In genomic region chr11:47765086-47765485, GRCh38 we compare ENCODE assay signal across 10 cellular contexts. TPM values are rescaled to one million over a fixed set of nuclear protein-coding genes. Genes with fewer than 3 reads are reported as not detected.
DNase-seq lines count a peak whose midpoint lies in the region; ATAC-seq and TF ChIP-seq lines count a peak whose summit lies in the region.
"Had no signal": no experiment of that assay in that cellular context is flagged by ENCODE, and none has a peak within 500 bp of the region (broad histone marks: within the 10 kb centered on the region; RNA-seq: fewer than 3 reads in every experiment).

No MANE protein-coding gene starts in this region.

- peaks cover 8% of the 10 kb centered on the region for H3K4me1 ChIP-seq in iPS-15b (ENCODE audit: control insufficient read depth, insufficient read depth, low read length)
- H3K4me1 ChIP-seq in vagina: peaks cover 44% of the 10 kb centered on the region

- TF ChIP-seq CTCF in vagina (IDR thresholded peaks at IDR 0.05): no peak

- no peak for DNase-seq in stimulated activated naive CD8-positive, alpha-beta T cell treated with anti-CD3 and anti-CD28 coated beads, Interleukin-15, Interleukin-2, amounts not matched to agents 100 U/mL and 50 U/mL, for 24 hours
- DNase-seq in activated T-helper 2 cell treated with anti-CD3 and anti-CD28 coated beads, Interferon-gamma antibody, Interleukin-2, Interleukin-4, amounts not matched to agents 10 μg/mL and 5 μg/mL and 100 μg/mL, durations not matched to agents 14 hours and 24 hours and 36 hours (ENCODE audit: low spot score): no peak
- DNase-seq in vagina (ENCODE audit: extremely low spot score in 2 of 2): no peak
- DNase-seq: stimulated activated CD4-positive, alpha-beta T cell treated with anti-CD3 and anti-CD28 coated beads, Interleukin-1b, Interleukin-23, amount 100 ng/mL, for 48 hours had no signal

- H3K27ac Mint-ChIP-seq in stimulated activated naive CD8-positive, alpha-beta T cell treated with anti-CD3 and anti-CD28 coated beads, Interleukin-15, Interleukin-2, amounts not matched to agents 100 ng/mL and 50 ng/mL, for 24 hours: peak overlapping the region; percentile 99
- H3K27ac Mint-ChIP-seq in activated T-helper 2 cell treated with anti-CD3 and anti-CD28 coated beads, Interferon-gamma antibody, Interleukin-2, Interleukin-4, amounts not matched to agents 10 μg/mL and 5 μg/mL and 100 μg/mL, durations not matched to agents 14 hours and 24 hours and 36 hours: peak overlapping the region; percentile 99

- H3K4me3 ChIP-seq in iPS-15b (ENCODE audit: low read depth, low read length) (peak overlapping the region; percentile 87), vagina (no peak overlapping the region)

- H3K9me3 ChIP-seq in iPS-15b (ENCODE audit: control insufficient read depth, insufficient read depth, low read length) (no peaks in the 10 kb centered on the region), vagina (no peaks in the 10 kb centered on the region)

- ATAC-seq in stimulated activated naive CD8-positive, alpha-beta T cell treated with anti-CD3 and anti-CD28 coated beads, Interleukin-15, Interleukin-2, amounts not matched to agents 100 U/mL and 50 U/mL, for 24 hours: no peak
- ATAC-seq in GM18867 (IDR thresholded peaks at IDR 0.05; ENCODE audit: unreplicated experiment) (no peak), HG03175 (IDR thresholded peaks at IDR 0.05; ENCODE audit: unreplicated experiment) (no peak), HG03378 (IDR thresholded peaks at IDR 0.05; ENCODE audit: unreplicated experiment) (no peak)

- peak overlapping the region; percentile 99 for H3K27ac ChIP-seq in vagina

- H3K27me3 ChIP-seq in iPS-15b (ENCODE audit: control insufficient read depth, insufficient read depth, low read length) (no peaks in the 10 kb centered on the region), vagina (no peaks in the 10 kb centered on the region)

- no peak for TF ChIP-seq POLR2A in vagina (IDR thresholded peaks at IDR 0.05)

- no peaks in the 10 kb centered on the region for H3K27me3 Mint-ChIP-seq in stimulated activated naive CD8-positive, alpha-beta T cell treated with anti-CD3 and anti-CD28 coated beads, Interleukin-15, Interleukin-2, amounts not matched to agents 100 ng/mL and 50 ng/mL, for 24 hours
- H3K27me3 Mint-ChIP-seq in activated T-helper 2 cell treated with anti-CD3 and anti-CD28 coated beads, Interferon-gamma antibody, Interleukin-2, Interleukin-4, amounts not matched to agents 10 μg/mL and 5 μg/mL and 100 μg/mL, durations not matched to agents 14 hours and 24 hours and 36 hours (ENCODE audit: low read depth): no peaks in the 10 kb centered on the region

- no peak overlapping the region for H3K9ac ChIP-seq in iPS-15b (ENCODE audit: low read depth, low read length)

- peaks cover 51% of the 10 kb centered on the region for H3K36me3 Mint-ChIP-seq in stimulated activated naive CD8-positive, alpha-beta T cell treated with anti-CD3 and anti-CD28 coated beads, Interleukin-15, Interleukin-2, amounts not matched to agents 100 ng/mL and 50 ng/mL, for 24 hours (ENCODE audit: low read depth)
- H3K36me3 Mint-ChIP-seq in activated T-helper 2 cell treated with anti-CD3 and anti-CD28 coated beads, Interferon-gamma antibody, Interleukin-2, Interleukin-4, amounts not matched to agents 10 μg/mL and 5 μg/mL and 100 μg/mL, durations not matched to agents 14 hours and 24 hours and 36 hours (ENCODE audit: low read depth): peaks cover 54% of the 10 kb centered on the region

- H3K36me3 ChIP-seq in iPS-15b (ENCODE audit: control insufficient read depth, insufficient read depth, low read length) (peaks cover 15% of the 10 kb centered on the region), vagina (peaks cover 4 to 46% of the 10 kb centered on the region in 2 donors)

- peaks cover 21% of the 10 kb centered on the region for H3K4me1 Mint-ChIP-seq in stimulated activated naive CD8-positive, alpha-beta T cell treated with anti-CD3 and anti-CD28 coated beads, Interleukin-15, Interleukin-2, amounts not matched to agents 100 ng/mL and 50 ng/mL, for 24 hours (ENCODE audit: low read depth)
- H3K4me1 Mint-ChIP-seq in activated T-helper 2 cell treated with anti-CD3 and anti-CD28 coated beads, Interferon-gamma antibody, Interleukin-2, Interleukin-4, amounts not matched to agents 10 μg/mL and 5 μg/mL and 100 μg/mL, durations not matched to agents 14 hours and 24 hours and 36 hours (ENCODE audit: low read depth): peaks cover 14% of the 10 kb centered on the region

- no peaks in the 10 kb centered on the region for H3K9me3 Mint-ChIP-seq in stimulated activated naive CD8-positive, alpha-beta T cell treated with anti-CD3 and anti-CD28 coated beads, Interleukin-15, Interleukin-2, amounts not matched to agents 100 ng/mL and 50 ng/mL, for 24 hours
- no peaks in the 10 kb centered on the region for H3K9me3 Mint-ChIP-seq in activated T-helper 2 cell treated with anti-CD3 and anti-CD28 coated beads, Interferon-gamma antibody, Interleukin-2, Interleukin-4, amounts not matched to agents 10 μg/mL and 5 μg/mL and 100 μg/mL, durations not matched to agents 14 hours and 24 hours and 36 hours

- intact Hi-C loops in activated T-helper 2 cell treated with anti-CD3 and anti-CD28 coated beads, Interferon-gamma antibody, Interleukin-2, Interleukin-4, amounts not matched to agents 10 μg/mL and 5 μg/mL and 100 μg/mL, durations not matched to agents 14 hours and 24 hours and 36 hours (cut with micrococcal nuclease): loop anchor here (5.0 to 10.0 kb wide), 2 partner anchors 247 to 340 kb away; partner anchors contain the start of gene PSMC3
- intact Hi-C loops in vagina (cut with DNase I): no loop called here

- peak overlapping the region; percentile 92 for H3K4me3 Mint-ChIP-seq in stimulated activated naive CD8-positive, alpha-beta T cell treated with anti-CD3 and anti-CD28 coated beads, Interleukin-15, Interleukin-2, amounts not matched to agents 100 ng/mL and 50 ng/mL, for 24 hours
- H3K4me3 Mint-ChIP-seq in activated T-helper 2 cell treated with anti-CD3 and anti-CD28 coated beads, Interferon-gamma antibody, Interleukin-2, Interleukin-4, amounts not matched to agents 10 μg/mL and 5 μg/mL and 100 μg/mL, durations not matched to agents 14 hours and 24 hours and 36 hours (ENCODE audit: low read depth): peak overlapping the region; percentile 99

RNA-seq across cellular contexts. Expression of gene FNBP4, which starts 2.1 kb away (rescaled TPM):
- 140 and 141 TPM in 2 replicates for total RNA-seq in activated T-helper 2 cell treated with anti-CD3 and anti-CD28 coated beads, Interferon-gamma antibody, Interleukin-2, Interleukin-4, amounts not matched to agents 10 μg/mL and 5 μg/mL and 100 μg/mL, durations not matched to agents 14 hours and 24 hours and 36 hours
- 163 TPM for total RNA-seq in vagina

RNA-seq across cellular contexts. Expression of gene AGBL2, which starts 49.9 kb away (rescaled TPM):
- total RNA-seq in activated T-helper 2 cell treated with anti-CD3 and anti-CD28 coated beads, Interferon-gamma antibody, Interleukin-2, Interleukin-4, amounts not matched to agents 10 μg/mL and 5 μg/mL and 100 μg/mL, durations not matched to agents 14 hours and 24 hours and 36 hours: 3.6 and 5.1 TPM in 2 replicates
- 2.2 TPM for total RNA-seq in vagina
- total RNA-seq: glomerular endothelial cell had no signal
